In the genomic region with DNA sequence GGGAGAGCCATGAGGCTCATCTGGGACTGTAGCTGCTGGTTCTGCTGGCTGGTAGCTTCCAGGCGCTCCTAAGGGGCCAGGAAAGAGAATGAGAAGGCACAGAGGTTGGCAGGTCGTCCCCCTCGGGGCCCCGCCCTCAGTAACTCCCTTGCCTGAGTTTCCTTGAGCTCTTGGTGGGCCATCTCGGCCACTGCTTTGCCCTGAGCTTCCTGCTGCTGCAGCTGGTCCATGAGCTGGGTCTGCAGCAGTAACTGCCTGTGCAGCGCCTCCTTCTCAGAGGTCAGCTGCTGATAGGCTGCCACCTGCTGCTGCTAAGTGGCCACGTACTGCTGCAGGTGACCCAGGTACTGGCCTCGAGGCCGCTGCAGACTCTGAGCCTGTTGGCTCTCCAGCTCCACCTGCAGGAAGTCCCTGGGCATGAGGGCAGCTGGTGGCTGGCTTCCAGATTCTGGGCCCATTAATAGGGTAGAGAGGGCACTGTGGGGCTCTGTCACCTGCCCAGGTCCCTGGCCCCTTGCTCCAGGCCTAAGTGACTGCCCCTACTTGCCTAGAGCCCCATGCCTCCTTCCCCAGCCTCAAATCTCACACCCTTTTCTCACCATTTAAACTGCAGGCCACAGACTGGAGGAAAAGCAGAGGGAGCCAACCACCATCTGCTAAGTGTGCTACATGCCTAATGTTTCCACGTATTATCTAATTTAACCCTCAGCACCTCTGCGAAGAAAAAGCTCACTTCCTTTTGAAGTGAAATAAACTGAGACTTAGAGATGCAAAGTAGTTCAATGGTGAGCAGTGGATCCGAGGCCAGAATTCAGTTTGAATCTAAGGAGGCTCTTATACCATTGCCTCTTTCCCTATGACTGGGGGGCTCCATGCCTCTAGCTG, we compare ENCODE assay signal across 8 cellular contexts. TPM values are rescaled to one million over a fixed set of nuclear protein-coding genes. Genes with fewer than 3 reads are reported as not detected.
DNase-seq lines count a peak whose midpoint lies in the region; ATAC-seq and TF ChIP-seq lines count a peak whose summit lies in the region.

No MANE protein-coding gene starts in this region.

- H3K9me3 Mint-ChIP-seq in activated naive CD4-positive, alpha-beta T cell treated with anti-CD3 and anti-CD28 coated beads, Interleukin-2, amount 50 U/mL, for 72 hours = no peaks in the 10 kb centered on the region

- DNase-seq in DMS79 (lab: John Stamatoyannopoulos, UW) = peak; percentile 37
- DNase-seq in HT1080 (ENCODE audit: low read depth) = peak; percentile 18
- no peak for DNase-seq in RWPE2 (ENCODE audit: low spot score)
- peak; percentile 63 to 71 for DNase-seq in activated naive CD4-positive, alpha-beta T cell treated with anti-CD3 and anti-CD28 coated beads, Interleukin-2, amount 50 U/mL, for 72 hours (ENCODE audit: low spot score in 2 of 2)
- DNase-seq in right cardiac atrium = peak in 2 of 3 donors; percentile 70 to 71
- DNase-seq in stimulated activated CD4-positive, alpha-beta T cell treated with anti-CD3 and anti-CD28 coated beads, Interleukin-15, amount 100 ng/mL, for 1 hour (ENCODE audit: low read depth in 1 of 2, low spot score in 1 of 2) = peak; percentile 22 to 28
- DNase-seq in NCI-H1694 treated with DMSO at 0.1 percent for 48 hours (lab: John Stamatoyannopoulos, UW) = no peak
- DNase-seq in MG63 = no peak

- H3K9me3 ChIP-seq in RWPE2 (ENCODE audit: severe bottlenecking) (no peaks in the 10 kb centered on the region), right cardiac atrium (ENCODE audit: control insufficient read depth, low read length) (no peaks in the 10 kb centered on the region), MG63 (no peaks in the 10 kb centered on the region)

- 38% methylated on average over 12 of the region's 12 CpGs for WGBS in right cardiac atrium

- peak; percentile 90 for TF ChIP-seq CTCF in RWPE2 (IDR thresholded peaks at IDR 0.05; ENCODE audit: poor library complexity, severe bottlenecking)

- no peaks in the 10 kb centered on the region for H3K4me1 ChIP-seq in RWPE2 (ENCODE audit: insufficient read depth, poor library complexity, severe bottlenecking)
- no peaks in the 10 kb centered on the region for H3K4me1 ChIP-seq in right cardiac atrium (ENCODE audit: control insufficient read depth, insufficient read depth, low read length)

- no peaks in the 10 kb centered on the region for H3K36me3 Mint-ChIP-seq in activated naive CD4-positive, alpha-beta T cell treated with anti-CD3 and anti-CD28 coated beads, Interleukin-2, amount 50 U/mL, for 72 hours

- no peaks in the 10 kb centered on the region for H3K36me3 ChIP-seq in RWPE2 (ENCODE audit: low read depth)
- no peaks in the 10 kb centered on the region for H3K36me3 ChIP-seq in MG63

- H3K27me3 ChIP-seq in RWPE2 (ENCODE audit: insufficient read depth, poor library complexity, severe bottlenecking) (no peaks in the 10 kb centered on the region), right cardiac atrium (ENCODE audit: control insufficient read depth, insufficient read depth) (no peaks in the 10 kb centered on the region), MG63 (peaks cover 3% of the 10 kb centered on the region; the same call in 1 of the 2 replicates)

- H3K27ac ChIP-seq in RWPE2 (ENCODE audit: poor library complexity, severe bottlenecking) (no peak overlapping the region), right cardiac atrium (ENCODE audit: low read length) (no peak overlapping the region)

- H3K4me3 ChIP-seq in RWPE2 (ENCODE audit: severe bottlenecking) (no peak overlapping the region), right cardiac atrium (ENCODE audit: low read length) (no peak overlapping the region), MG63 (no peak overlapping the region)

- ATAC-seq in RWPE2 (ENCODE audit: low read depth) (peak; percentile 83), right cardiac atrium (peak in 1 of 2 donors; percentile 40)
- peak; percentile 78 to 84 for ATAC-seq in activated naive CD4-positive, alpha-beta T cell treated with anti-CD3 and anti-CD28 coated beads, Interleukin-2, amount 50 U/mL, for 72 hours

- intact Hi-C loops in right cardiac atrium (cut with DNase I) = no loop called here

- peak overlapping the region in 1 of 2 donors; percentile 11 for H3K27ac Mint-ChIP-seq in activated naive CD4-positive, alpha-beta T cell treated with anti-CD3 and anti-CD28 coated beads, Interleukin-2, amount 50 U/mL, for 72 hours

RNA-seq across cellular contexts. Expression of gene VPS33B, which starts 10.8 kb away (rescaled TPM):
- 11.6 and 12.7 TPM in 2 replicates for total RNA-seq in HT1080 (2014; rRNA removed; shearing (Covaris generic))
- polyA plus RNA-seq in HT1080 (2015; cell fraction: cytosol; rRNA removed) = 8.9 and 9.5 TPM in 2 replicates
- polyA plus RNA-seq in HT1080 (2015; cell fraction: nucleus; rRNA removed) = 19.7 and 26.5 TPM in 2 replicates
- 10 to 100 TPM; 22.2 to 34.4 TPM for total RNA-seq in activated naive CD4-positive, alpha-beta T cell treated with anti-CD3 and anti-CD28 coated beads, Interleukin-2, amount 50 U/mL, for 72 hours
- 1 to 10 TPM; 3.8 to 7.6 (median 6.8) TPM for total RNA-seq in right cardiac atrium
- 4.2 TPM for polyA plus RNA-seq in right cardiac atrium
- 3.2 and 14.6 TPM in 2 replicates for total RNA-seq in MG63 (2014; rRNA removed; shearing (Covaris generic); ENCODE audit: low replicate concordance)

RNA-seq across cellular contexts. Expression of gene PRC1, which starts 38.8 kb away (rescaled TPM):
- 267 and 328 TPM in 2 replicates for total RNA-seq in HT1080 (2014; rRNA removed; shearing (Covaris generic))
- polyA plus RNA-seq in HT1080 (2015; cell fraction: cytosol; rRNA removed) = 164 and 186 TPM in 2 replicates
- 374 and 387 TPM in 2 replicates for polyA plus RNA-seq in HT1080 (2015; cell fraction: nucleus; rRNA removed)
- total RNA-seq in activated naive CD4-positive, alpha-beta T cell treated with anti-CD3 and anti-CD28 coated beads, Interleukin-2, amount 50 U/mL, for 72 hours = 100 to 1,000 TPM; 115 to 233 TPM
- total RNA-seq in right cardiac atrium = 1 to 10 TPM; 5.1 to 8.7 (median 6.9) TPM
- 5.7 TPM for polyA plus RNA-seq in right cardiac atrium
- 231 and 268 TPM in 2 replicates for total RNA-seq in MG63 (2014; rRNA removed; shearing (Covaris generic); ENCODE audit: low replicate concordance)

Comparison
In these comparisons a context has a peak if more than half of its experiments do, and no peak if none do; other contexts are left out.
1. DNase-seq: peak in DMS79 (single experiment), HT1080 (single experiment), activated naive CD4-positive, alpha-beta T cell treated with anti-CD3 and anti-CD28 coated beads, Interleukin-2, amount 50 U/mL, for 72 hours (2 of 2), right cardiac atrium (2 of 3) and stimulated activated CD4-positive, alpha-beta T cell treated with anti-CD3 and anti-CD28 coated beads, Interleukin-15, amount 100 ng/mL, for 1 hour (2 of 2); none in RWPE2 (single experiment), NCI-H1694 treated with DMSO at 0.1 percent for 48 hours (single experiment) and MG63 (single experiment).
2. RNA of gene PRC1, which starts 38.8 kb away (total RNA-seq): 267 to 328 TPM in HT1080, 231 to 268 TPM in MG63 and 115 to 233 TPM in activated naive CD4-positive, alpha-beta T cell treated with anti-CD3 and anti-CD28 coated beads, Interleukin-2, amount 50 U/mL, for 72 hours; 5.1 to 8.7 TPM in right cardiac atrium; every median in the first group is over 10 times any median in the second.